Comparison of ENCODE assay signal across 24 cellular contexts in the genomic region with DNA sequence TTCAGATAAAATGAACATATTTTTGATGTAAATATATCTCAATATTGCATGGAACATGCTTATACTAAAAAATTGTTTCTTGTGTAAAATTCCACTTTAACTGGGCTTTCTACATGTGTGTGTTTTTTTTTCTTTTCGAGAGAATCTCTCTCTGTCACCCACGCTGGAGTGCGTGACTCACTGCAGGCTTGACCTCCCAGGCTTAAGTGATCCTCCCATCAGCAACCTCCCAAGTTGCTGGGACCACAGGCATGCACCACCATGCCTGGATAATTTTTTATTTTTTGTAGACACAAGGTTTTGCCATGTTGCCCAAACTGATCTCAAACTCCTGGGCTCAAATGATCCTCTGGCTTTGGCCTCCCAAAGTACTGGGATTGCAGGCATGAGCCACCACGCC.
DNase-seq lines count a peak whose midpoint lies in the region; ATAC-seq and TF ChIP-seq lines count a peak whose summit lies in the region.
"Had no signal": no experiment of that assay in that cellular context is flagged by ENCODE, and none has a peak within 500 bp of the region (broad histone marks: within the 10 kb centered on the region; RNA-seq: fewer than 3 reads in every experiment).

No MANE protein-coding gene starts in this region.

- no peaks in the 10 kb centered on the region for H3K36me3 Mint-ChIP-seq in activated naive CD4-positive, alpha-beta T cell treated with anti-CD3 and anti-CD28 coated beads, Interleukin-2, amount 10 ng/mL, durations not matched to agents 7 days and 5 days

- ATAC-seq in Right ventricle myocardium inferior: no peak
- ATAC-seq: activated CD8-positive, alpha-beta T cell treated with anti-CD3 and anti-CD28 coated beads for 36 hours; stimulated activated naive CD8-positive, alpha-beta T cell treated with anti-CD3 and anti-CD28 coated beads, Interleukin-15, Interleukin-2, amounts not matched to agents 100 U/mL and 50 U/mL, for 24 hours had no signal

- no peaks in the 10 kb centered on the region for H3K27me3 ChIP-seq in SJSA1 (replicated peaks)
- H3K27me3 ChIP-seq: cardiac muscle cell had no signal

- intact Hi-C loops in Right ventricle myocardium inferior (cut with DNase I): no loop called here

- CTCF ChIA-PET in HEK293 (lab: Yijun Ruan, JAX): interaction anchor here (0.6 to 1.6 kb wide), 2 partner anchors 8 to 248 kb away, joined by 5 read pairs; no protein-coding TSS in a partner anchor
- CTCF ChIA-PET in activated naive CD4-positive, alpha-beta T cell treated with anti-CD3 and anti-CD28 coated beads, Interleukin-2, amount 10 ng/mL, durations not matched to agents 7 days and 5 days (lab: Charles Lee): interaction anchor here (1.3 kb wide), 1 partner anchor 10 kb away, joined by 3 read pairs; no protein-coding TSS in a partner anchor

- H3K4me1 Mint-ChIP-seq in activated naive CD4-positive, alpha-beta T cell treated with anti-CD3 and anti-CD28 coated beads, Interleukin-2, amount 10 ng/mL, durations not matched to agents 7 days and 5 days: peaks cover 5% of the 10 kb centered on the region

- DNase-seq in SJSA1 (ENCODE audit: low read depth in 1 of 2, low spot score in 2 of 2) (peak; percentile 91 to 94), fibroblast of villous mesenchyme (ENCODE audit: low read depth) (peak; percentile 38), renal cortical epithelial cell (ENCODE audit: low read depth) (peak; percentile 81), Right ventricle myocardium inferior (ENCODE audit: missing footprints) (no peak), NCI-H2107 (lab: John Stamatoyannopoulos, UW) (no peak), NCI-H1417 treated with DMSO at 0.1 percent for 48 hours (lab: John Stamatoyannopoulos, UW) (no peak)
- DNase-seq in activated naive CD4-positive, alpha-beta T cell treated with anti-CD3 and anti-CD28 coated beads, Interleukin-2, amount 10 ng/mL, durations not matched to agents 7 days and 5 days: no peak
- DNase-seq: activated CD8-positive, alpha-beta T cell treated with anti-CD3 and anti-CD28 coated beads for 36 hours; activated effector memory CD4-positive, alpha-beta T cell treated with anti-CD3 and anti-CD28 coated beads, Interleukin-2, amount 50 U/mL, for 16 hours; activated T-cell treated with anti-CD3 and anti-CD28 coated beads for 4 hours; CD4-positive, alpha-beta T cell; dermis blood vessel endothelial cell; DMS153; hippocampal formation; mammary epithelial cell; NCI-H1436 treated with DMSO at 0.1 percent for 48 hours; NCI-H524 treated with DMSO at 0.1 percent for 48 hours; occipital lobe; stimulated activated CD4-positive, alpha-beta T cell treated with anti-CD3 and anti-CD28 coated beads, Interleukin-12 subunit alpha, Interleukin-12 subunit beta, amount 100 ng/mL, for 4 hours; stimulated activated CD4-positive, alpha-beta T cell treated with anti-CD3 and anti-CD28 coated beads, Interleukin-4, amount 100 ng/mL, for 4 hours; stimulated activated naive CD8-positive, alpha-beta T cell treated with anti-CD3 and anti-CD28 coated beads, Interleukin-15, Interleukin-2, amounts not matched to agents 100 U/mL and 50 U/mL, for 24 hours; T-helper 9 cell had no signal

- POLR2A ChIA-PET in HEK293 (lab: Yijun Ruan, JAX): no interaction called here

- peaks cover 23% of the 10 kb centered on the region for H3K27me3 Mint-ChIP-seq in activated naive CD4-positive, alpha-beta T cell treated with anti-CD3 and anti-CD28 coated beads, Interleukin-2, amount 10 ng/mL, durations not matched to agents 7 days and 5 days
- H3K27me3 Mint-ChIP-seq: activated CD8-positive, alpha-beta T cell treated with anti-CD3 and anti-CD28 coated beads for 36 hours; CD4-positive, alpha-beta T cell had no signal

- H3K9me3 Mint-ChIP-seq in activated naive CD4-positive, alpha-beta T cell treated with anti-CD3 and anti-CD28 coated beads, Interleukin-2, amount 10 ng/mL, durations not matched to agents 7 days and 5 days: no peaks in the 10 kb centered on the region
- H3K9me3 Mint-ChIP-seq: activated CD8-positive, alpha-beta T cell treated with anti-CD3 and anti-CD28 coated beads for 36 hours; CD4-positive, alpha-beta T cell had no signal

- no peaks in the 10 kb centered on the region; the same call in 1 of the 2 replicates for H3K4me1 ChIP-seq in HEK293 (ENCODE audit: control insufficient read depth, insufficient read depth, low read length)
- peaks cover 62% of the 10 kb centered on the region for H3K4me1 ChIP-seq in SJSA1 (replicated peaks)

- no peaks in the 10 kb centered on the region for H3K9me3 ChIP-seq in HEK293 (ENCODE audit: control insufficient read depth, insufficient read depth, low read depth, low read length)
- no peaks in the 10 kb centered on the region for H3K9me3 ChIP-seq in SJSA1 (replicated peaks)

- H3K4me3 ChIP-seq in HEK293 (ENCODE audit: low read depth, low read length) (no peak overlapping the region), SJSA1 (no peak overlapping the region), fibroblast of villous mesenchyme (ENCODE audit: low read depth, low read length) (no peak overlapping the region)
- H3K4me3 ChIP-seq: cardiac muscle cell had no signal

- no peak overlapping the region for H3K4me3 Mint-ChIP-seq in activated naive CD4-positive, alpha-beta T cell treated with anti-CD3 and anti-CD28 coated beads, Interleukin-2, amount 10 ng/mL, durations not matched to agents 7 days and 5 days
- H3K4me3 Mint-ChIP-seq: activated CD8-positive, alpha-beta T cell treated with anti-CD3 and anti-CD28 coated beads for 36 hours; CD4-positive, alpha-beta T cell had no signal

- no peak overlapping the region for H3K27ac ChIP-seq in HEK293 (ENCODE audit: extremely low read depth, low read depth, low read length)
- peak overlapping the region; percentile 92 for H3K27ac ChIP-seq in SJSA1
- H3K27ac ChIP-seq: cardiac muscle cell had no signal

- TF ChIP-seq CTCF in HEK293 (tag by site-specific recombination; IDR thresholded peaks at IDR 0.05) (no peak), fibroblast of villous mesenchyme (IDR thresholded peaks at IDR 0.05; ENCODE audit: insufficient read depth, low read depth, low read length) (no peak)

- no peak overlapping the region for H3K27ac Mint-ChIP-seq in activated naive CD4-positive, alpha-beta T cell treated with anti-CD3 and anti-CD28 coated beads, Interleukin-2, amount 10 ng/mL, durations not matched to agents 7 days and 5 days
- H3K27ac Mint-ChIP-seq: activated CD8-positive, alpha-beta T cell treated with anti-CD3 and anti-CD28 coated beads for 36 hours; CD4-positive, alpha-beta T cell had no signal

- H3K36me3 ChIP-seq in HEK293 (ENCODE audit: control insufficient read depth in 2 of 2, insufficient read depth in 1 of 2, low read length in 2 of 2) (no peaks in the 10 kb centered on the region), SJSA1 (no peaks in the 10 kb centered on the region)
- H3K36me3 ChIP-seq: cardiac muscle cell had no signal

TF ChIP-seq in HEK293, 187 proteins besides CTCF, POLR2A, EP300 and RAD21:
- TF ChIP-seq ZNF548 (tag by site-specific recombination; IDR thresholded peaks at IDR 0.05) (no peak), GLIS1 (tag by site-specific recombination; IDR thresholded peaks at IDR 0.05) (peak; percentile 64), KLF10 (tag by site-specific recombination; IDR thresholded peaks at IDR 0.05) (no peak)

Comparison
In these comparisons a context has a peak if more than half of its experiments do, and no peak if none do; other contexts are left out.
1. DNase-seq: peak in SJSA1 (2 of 2), fibroblast of villous mesenchyme (single experiment) and renal cortical epithelial cell (single experiment); none in activated naive CD4-positive, alpha-beta T cell treated with anti-CD3 and anti-CD28 coated beads, Interleukin-2, amount 10 ng/mL, durations not matched to agents 7 days and 5 days (single experiment), Right ventricle myocardium inferior (single experiment), NCI-H2107 (single experiment) and NCI-H1417 treated with DMSO at 0.1 percent for 48 hours (single experiment).